Comparison of ENCODE assay signal across 26 cellular contexts in the genomic region with DNA sequence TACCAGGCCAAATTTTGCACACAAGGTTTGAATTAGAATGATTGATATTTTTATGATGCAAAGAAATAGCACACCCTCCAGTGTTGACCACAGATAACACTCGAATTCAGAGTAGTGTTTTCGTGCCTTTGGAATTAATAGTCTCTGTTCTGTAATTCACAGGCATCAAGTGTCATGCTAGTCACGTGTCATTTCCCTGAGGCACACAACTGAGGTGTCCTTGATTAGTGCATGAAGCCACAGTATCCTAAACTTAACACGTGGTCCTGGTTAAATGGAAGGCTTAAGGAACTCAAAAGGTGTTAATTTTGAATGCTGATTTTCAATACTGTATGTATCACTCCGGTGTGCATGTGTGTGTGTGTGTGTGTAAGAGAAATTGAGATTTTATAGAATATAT.
"Had no signal": no experiment of that assay in that cellular context is flagged by ENCODE, and none has a peak within 500 bp of the region (broad histone marks: within the 10 kb centered on the region; RNA-seq: fewer than 3 reads in every experiment).

No MANE protein-coding gene starts in this region.

- H3K4me1 ChIP-seq: left lung, lower lobe of right lung, pancreas, prostate gland, sigmoid colon, spleen, tibial nerve, uterus had no signal

- ATAC-seq: left cardiac atrium; left lung; lower lobe of right lung; naive thymus-derived CD8-positive, alpha-beta T cell; pancreas; right cardiac atrium; stimulated activated memory B cell treated with anti-CD40 and anti-IgM and Interleukin-4, amounts not matched to agents 10 μg/mL and 1 μg/mL and 100 μg/mL, for 72 hours; stimulated activated naive CD8-positive, alpha-beta T cell treated with anti-CD3 and anti-CD28 coated beads, Interleukin-15, amount 100 ng/mL, for 72 hours had no signal

- DNase-seq: hippocampal formation; kidney glomerular epithelial cell; left cardiac atrium; left lung; lower lobe of right lung; mammary epithelial cell; mesenchymal stem cell; naive thymus-derived CD8-positive, alpha-beta T cell; nucleus accumbens; pancreas; posterior cingulate gyrus; right cardiac atrium; sigmoid colon; small intestine; spleen; stimulated activated CD4-positive, alpha-beta T cell treated with anti-CD3 and anti-CD28 coated beads, Interleukin-2, amount 100 ng/mL, for 48 hours; stimulated activated CD4-positive, alpha-beta T cell treated with anti-CD3 and anti-CD28 coated beads, Interleukin-4, amount 100 ng/mL, for 4 hours; stimulated activated CD8-positive, alpha-beta memory T cell treated with anti-CD3 and anti-CD28 coated beads, Interleukin-4, amount 100 ng/mL, for 48 hours; stimulated activated naive CD4-positive, alpha-beta T cell treated with Interleukin-2 at 50 U/mL for 16 hours; stimulated activated naive CD8-positive, alpha-beta T cell treated with anti-CD3 and anti-CD28 coated beads, Interleukin-15, amount 100 ng/mL, for 72 hours; substantia nigra; uterus had no signal

- H3K27ac ChIP-seq: left lung, lower lobe of right lung, pancreas, prostate gland, sigmoid colon, spleen, tibial nerve, uterus had no signal

- FAIRE-seq: keratinocyte, pancreas, small intestine had no signal

- H3K9me3 ChIP-seq: left lung, lower lobe of right lung, pancreas, prostate gland, sigmoid colon, tibial nerve, uterus had no signal

- H3K4me3 ChIP-seq: left lung, lower lobe of right lung, pancreas, prostate gland, sigmoid colon, spleen, tibial nerve, uterus had no signal
